In genomic region chr1:94552071-94552586, GRCh38 we compare ENCODE assay signal across 20 cellular contexts. TPM values are rescaled to one million over a fixed set of nuclear protein-coding genes. Genes with fewer than 3 reads are reported as not detected.
DNase-seq lines count a peak whose midpoint lies in the region; ATAC-seq and TF ChIP-seq lines count a peak whose summit lies in the region.
"Had no signal": no experiment of that assay in that cellular context is flagged by ENCODE, and none has a peak within 500 bp of the region (broad histone marks: within the 10 kb centered on the region; RNA-seq: fewer than 3 reads in every experiment).

No MANE protein-coding gene starts in this region.

- DNase-seq in COLO829 (ENCODE audit: low spot score) (peak; percentile 23), SHP77 treated with DMSO at 0.1 percent for 48 hours (lab: John Stamatoyannopoulos, UW) (peak; percentile 57), heart right ventricle (no peak), neural progenitor cell (ENCODE audit: low spot score) (no peak), NCI-H2171 (lab: John Stamatoyannopoulos, UW) (no peak), T-helper 17 cell (no peak)
- DNase-seq in activated effector memory CD4-positive, alpha-beta T cell treated with Interleukin-2 at 50 U/mL for 16 hours = no peak
- DNase-seq: activated CD4-positive, CD25-positive, alpha-beta regulatory T cell; activated naive CD4-positive, alpha-beta T cell; CD4-positive, CD25-positive, alpha-beta regulatory T cell; EL; H7; mucosa of descending colon; NCI-H1436 treated with DMSO at 0.1 percent for 48 hours; Peyer's patch; spleen; stimulated activated naive CD8-positive, alpha-beta T cell treated with anti-CD3 and anti-CD28 coated beads, Interleukin-15, Interleukin-2, amounts not matched to agents 100 U/mL and 50 U/mL, for 24 hours; T-cell had no signal

- no peak overlapping the region for H2AFZ ChIP-seq in neural progenitor cell (replicated peaks)

- TF ChIP-seq CTCF in heart right ventricle (IDR thresholded peaks at IDR 0.05) (no peak), neural progenitor cell (IDR thresholded peaks at IDR 0.05) (no peak)

- peak overlapping the region; percentile 76 for H3K27ac Mint-ChIP-seq in neural progenitor cell
- no peak overlapping the region for H3K27ac Mint-ChIP-seq in T-helper 17 cell
- H3K27ac Mint-ChIP-seq: CD4-positive, CD25-positive, alpha-beta regulatory T cell; T-cell had no signal

- H3K27ac ChIP-seq in heart right ventricle (peak overlapping the region in 2 of 10 donors; percentile 21 to 25), neural progenitor cell (no peak overlapping the region)
- H3K27ac ChIP-seq: KMS-11, spleen had no signal

- H3K4me3 ChIP-seq in heart right ventricle (no peak overlapping the region), neural progenitor cell (no peak overlapping the region)
- H3K4me3 ChIP-seq: mucosa of descending colon, Peyer's patch, spleen had no signal

- H3K27me3 ChIP-seq in heart right ventricle = no peaks in the 10 kb centered on the region
- no peaks in the 10 kb centered on the region for H3K27me3 ChIP-seq in neural progenitor cell
- H3K27me3 ChIP-seq: Peyer's patch, spleen had no signal

- no peaks in the 10 kb centered on the region for H4K20me1 ChIP-seq in neural progenitor cell (ENCODE audit: low read depth)

- 59 to 60% methylated on average over 8 of the region's 8 CpGs for WGBS in heart right ventricle, 2 donors

- intact Hi-C loops in heart right ventricle (cut with DNase I) = no loop called here

- H3K4me3 Mint-ChIP-seq in neural progenitor cell = no peak overlapping the region
- H3K4me3 Mint-ChIP-seq in T-helper 17 cell = no peak overlapping the region
- H3K4me3 Mint-ChIP-seq: CD4-positive, CD25-positive, alpha-beta regulatory T cell; T-cell had no signal

- H3K79me2 ChIP-seq in neural progenitor cell (ENCODE audit: low read depth) = no peaks in the 10 kb centered on the region

- peak overlapping the region; percentile 5 for H3K4me2 ChIP-seq in neural progenitor cell
- H3K4me2 ChIP-seq: KMS-11 had no signal

- H3K9me3 ChIP-seq in heart right ventricle = no peaks in the 10 kb centered on the region
- H3K9me3 ChIP-seq in neural progenitor cell (ENCODE audit: low read depth) = no peaks in the 10 kb centered on the region
- H3K9me3 ChIP-seq in T-helper 17 cell (ENCODE audit: control insufficient read depth, low read length, poor library complexity, severe bottlenecking) = no peaks in the 10 kb centered on the region
- H3K9me3 ChIP-seq: mucosa of descending colon, Peyer's patch, spleen had no signal

- H3K9me3 Mint-ChIP-seq in neural progenitor cell = peaks cover 5% of the 10 kb centered on the region
- H3K9me3 Mint-ChIP-seq: T-cell had no signal

- H3K9ac ChIP-seq in neural progenitor cell = no peak overlapping the region
- H3K9ac ChIP-seq: KMS-11 had no signal

- H3K27me3 Mint-ChIP-seq in neural progenitor cell (ENCODE audit: insufficient read depth, low read depth) (peaks cover 6% of the 10 kb centered on the region), T-helper 17 cell (peaks cover 58% of the 10 kb centered on the region)

- peaks cover 60% of the 10 kb centered on the region for H3K4me1 Mint-ChIP-seq in neural progenitor cell
- H3K4me1 Mint-ChIP-seq in T-helper 17 cell = no peaks in the 10 kb centered on the region
- H3K4me1 Mint-ChIP-seq: CD4-positive, CD25-positive, alpha-beta regulatory T cell; T-cell had no signal

- H3K36me3 ChIP-seq in heart right ventricle = no peaks in the 10 kb centered on the region
- no peaks in the 10 kb centered on the region for H3K36me3 ChIP-seq in neural progenitor cell
- H3K36me3 ChIP-seq: Peyer's patch, spleen had no signal

- peaks cover 0 to 11% (median 3%) of the 10 kb centered on the region in 9 donors for H3K4me1 ChIP-seq in heart right ventricle
- H3K4me1 ChIP-seq in neural progenitor cell = peaks cover 47% of the 10 kb centered on the region
- H3K4me1 ChIP-seq: spleen had no signal

- ATAC-seq in heart right ventricle (peak in 6 of 8 donors; percentile 56 to 99 (median 88)), GM19467 (IDR thresholded peaks at IDR 0.05; ENCODE audit: unreplicated experiment) (no peak), T-helper 17 cell (no peak)
- ATAC-seq: mucosa of descending colon; stimulated activated naive CD8-positive, alpha-beta T cell treated with anti-CD3 and anti-CD28 coated beads, Interleukin-15, Interleukin-2, amounts not matched to agents 100 U/mL and 50 U/mL, for 24 hours; T-cell had no signal

- H3K36me3 Mint-ChIP-seq in neural progenitor cell = no peaks in the 10 kb centered on the region
- H3K36me3 Mint-ChIP-seq in T-helper 17 cell (ENCODE audit: low read depth) = no peaks in the 10 kb centered on the region
- H3K36me3 Mint-ChIP-seq: CD4-positive, CD25-positive, alpha-beta regulatory T cell; T-cell had no signal

- peaks cover 14% of the 10 kb centered on the region for H3F3A ChIP-seq in neural progenitor cell (ENCODE audit: low read depth)

RNA-seq across cellular contexts. Expression of gene F3, which starts 10.6 kb away (rescaled TPM):
- total RNA-seq in heart right ventricle (10 to 100 TPM; 20.4 to 99.0 (median 48.5) TPM), neural progenitor cell (ENCODE audit: low replicate concordance) (2.3 and 6.4 TPM in 2 replicates), T-helper 17 cell (under 1 TPM; 0.23 to 0.50 TPM)
- 10 to 100 TPM; 20.6 to 30.9 TPM for polyA plus RNA-seq in heart right ventricle
- total RNA-seq: CD4-positive, CD25-positive, alpha-beta regulatory T cell had no signal
- polyA plus RNA-seq: CD4-positive, CD25-positive, alpha-beta regulatory T cell had no signal

Comparison
In these comparisons a context has a peak if more than half of its experiments do, and no peak if none do; other contexts are left out.
1. DNase-seq: peak in COLO829 (single experiment) and SHP77 treated with DMSO at 0.1 percent for 48 hours (single experiment); none in heart right ventricle (0 of 2), neural progenitor cell (single experiment), NCI-H2171 (single experiment), activated effector memory CD4-positive, alpha-beta T cell treated with Interleukin-2 at 50 U/mL for 16 hours (single experiment) and T-helper 17 cell (0 of 3).
2. ATAC-seq: peak in heart right ventricle (6 of 8); none in GM19467 (single experiment) and T-helper 17 cell (single experiment).